10 cellular contexts compared by ENCODE assay signal in the genomic region with DNA sequence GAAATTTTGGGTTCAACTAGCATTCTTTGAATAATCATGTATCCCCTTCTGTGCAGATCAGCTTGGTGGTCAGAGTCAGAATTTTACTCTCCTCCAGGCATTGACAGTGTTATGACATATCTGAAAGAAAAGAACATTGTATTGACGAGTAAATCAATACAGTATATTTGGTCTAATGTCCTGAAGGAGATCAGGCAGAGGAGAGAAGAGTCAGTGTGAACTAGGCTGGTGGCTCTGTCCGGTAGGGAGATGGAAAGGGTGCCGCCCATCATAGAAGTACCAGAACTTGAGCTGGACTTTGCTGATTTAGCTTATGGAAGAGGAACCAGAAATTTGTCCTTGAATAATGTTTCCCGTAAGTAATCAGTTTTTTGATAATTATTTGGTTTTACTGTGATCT. TPM values are rescaled to one million over a fixed set of nuclear protein-coding genes. Genes with fewer than 3 reads are reported as not detected.
DNase-seq lines count a peak whose midpoint lies in the region; ATAC-seq and TF ChIP-seq lines count a peak whose summit lies in the region.
"Had no signal": no experiment of that assay in that cellular context is flagged by ENCODE, and none has a peak within 500 bp of the region (broad histone marks: within the 10 kb centered on the region; RNA-seq: fewer than 3 reads in every experiment).

A gene (plus strand): TSS at position 301 of the 400 bp plus-strand sequence. CDS start 555 bp downstream, outside the sequence.

- DNase-seq in AG09309 (ENCODE audit: low read depth) = no peak
- DNase-seq in effector memory CD8-positive, alpha-beta T cell = no peak
- DNase-seq in natural killer cell = no peak
- DNase-seq in SIG-M5 (lab: John Stamatoyannopoulos, UW) = no peak
- no peak for DNase-seq in substantia nigra (lab: John Stamatoyannopoulos, UW)
- DNase-seq: GF-D8; stimulated activated CD4-positive, alpha-beta T cell treated with anti-CD3 and anti-CD28 coated beads, Interleukin-4, amount 100 ng/mL, for 24 hours had no signal

- H3K4me3 ChIP-seq in AG09309 (ENCODE audit: control insufficient read depth, low read depth, low read length) = peak within 1 kb of the TSS; percentile 29

- ATAC-seq in effector memory CD8-positive, alpha-beta T cell (replicated peaks) = no peak
- ATAC-seq in natural killer cell (no peak), GM21723 (IDR thresholded peaks at IDR 0.05; ENCODE audit: unreplicated experiment) (no peak), HG03378 (IDR thresholded peaks at IDR 0.05; ENCODE audit: unreplicated experiment) (no peak)

- H3K27ac Mint-ChIP-seq in IgD-negative memory B cell (peak within 1 kb of the TSS; percentile 85 to 97 (median 94)), natural killer cell (peak within 1 kb of the TSS; percentile 21 to 82)
- peak within 1 kb of the TSS in 1 of 2 donors; percentile 91 for H3K27ac Mint-ChIP-seq in effector memory CD8-positive, alpha-beta T cell

- H3K27ac ChIP-seq in substantia nigra (ENCODE audit: low read depth, low read length, poor library complexity, severe bottlenecking) = no peak within 1 kb of the TSS

- peaks cover 39 to 45% (median 44%) of the 10 kb centered on the region in 3 donors for H3K4me1 Mint-ChIP-seq in IgD-negative memory B cell
- H3K4me1 Mint-ChIP-seq in effector memory CD8-positive, alpha-beta T cell (ENCODE audit: low read depth in 2 of 2) = peaks cover 7 to 18% of the 10 kb centered on the region in 2 donors
- peaks cover 16 to 32% of the 10 kb centered on the region in 2 donors for H3K4me1 Mint-ChIP-seq in natural killer cell

- H3K27me3 Mint-ChIP-seq in IgD-negative memory B cell (no peaks in the 10 kb centered on the region), natural killer cell (ENCODE audit: low read depth in 2 of 2) (no peaks in the 10 kb centered on the region)
- H3K27me3 Mint-ChIP-seq in effector memory CD8-positive, alpha-beta T cell = peaks cover 0 to 36% of the 10 kb centered on the region in 2 donors

- intact Hi-C loops in natural killer cell (cut with micrococcal nuclease) = no loop called here

- H3K36me3 Mint-ChIP-seq in IgD-negative memory B cell = no peaks in the 10 kb centered on the region
- H3K36me3 Mint-ChIP-seq in effector memory CD8-positive, alpha-beta T cell (ENCODE audit: insufficient read depth) = peaks cover 5% of the 10 kb centered on the region
- no peaks in the 10 kb centered on the region for H3K36me3 Mint-ChIP-seq in natural killer cell

- H3K9me3 Mint-ChIP-seq in IgD-negative memory B cell (no peaks in the 10 kb centered on the region), natural killer cell (no peaks in the 10 kb centered on the region)
- no peaks in the 10 kb centered on the region for H3K9me3 Mint-ChIP-seq in effector memory CD8-positive, alpha-beta T cell

- TF ChIP-seq CTCF in AG09309 (IDR thresholded peaks at IDR 0.05; ENCODE audit: control insufficient read depth, insufficient read depth, low read depth, low read length, missing control alignments) (no peak), natural killer cell (IDR thresholded peaks at IDR 0.05) (no peak)

- H3K4me3 Mint-ChIP-seq in IgD-negative memory B cell = peak within 1 kb of the TSS; percentile 84 to 96 (median 90)
- H3K4me3 Mint-ChIP-seq in effector memory CD8-positive, alpha-beta T cell = peak within 1 kb of the TSS; percentile 81 to 82
- H3K4me3 Mint-ChIP-seq in natural killer cell = peak within 1 kb of the TSS; percentile 90

RNA-seq across cellular contexts. Expression of the gene that starts here (rescaled TPM):
- 307 TPM for polyA plus RNA-seq in IgD-negative memory B cell
- total RNA-seq in natural killer cell = 10 to 100 TPM in 2 of 3 donors, 1 to 10 TPM in 1; 7.9 to 20.6 (median 12.3) TPM
